24 cellular contexts compared by ENCODE assay signal in the genomic region with DNA sequence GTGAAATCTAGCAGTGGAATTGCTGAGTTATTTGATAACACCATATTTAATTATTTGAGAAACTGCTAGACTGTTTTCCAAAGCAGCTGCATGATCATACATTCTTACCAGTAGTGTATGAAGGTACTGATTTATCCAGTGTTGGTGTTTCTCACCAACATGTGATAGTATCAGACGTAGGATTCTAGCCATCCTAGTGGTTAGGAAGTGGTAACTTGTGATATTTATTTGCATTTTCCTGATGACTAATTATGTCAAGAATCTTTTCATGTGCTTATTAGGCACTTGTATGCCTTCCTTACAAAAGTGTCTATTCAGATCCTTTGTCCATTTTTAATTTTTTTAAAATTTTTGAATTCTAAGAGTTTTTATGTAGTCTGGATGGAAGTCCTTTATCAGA. TPM values are rescaled to one million over a fixed set of nuclear protein-coding genes. Genes with fewer than 3 reads are reported as not detected.
"Had no signal": no experiment of that assay in that cellular context is flagged by ENCODE, and none has a peak within 500 bp of the region (broad histone marks: within the 10 kb centered on the region; RNA-seq: fewer than 3 reads in every experiment).

No MANE protein-coding gene starts in this region.

- H3K9me3 ChIP-seq: gastroesophageal sphincter, heart left ventricle, lower lobe of right lung, upper lobe of left lung had no signal

- H2AFZ ChIP-seq: neural progenitor cell had no signal

- H3K4me2 ChIP-seq: neural progenitor cell had no signal

- H3K4me1 ChIP-seq: gastroesophageal sphincter, heart left ventricle, lower lobe of right lung, neural progenitor cell, upper lobe of left lung had no signal

- H3K4me3 ChIP-seq: adrenal gland, gastroesophageal sphincter, heart left ventricle, lower lobe of right lung, neural progenitor cell, upper lobe of left lung had no signal

- H3K36me3 ChIP-seq: adrenal gland, gastroesophageal sphincter, heart left ventricle, lower lobe of right lung, neural progenitor cell, upper lobe of left lung had no signal

- DNase-seq: activated B cell treated with CpG ODN at 0.5 μM for 24 hours; activated CD4-positive, alpha-beta T cell treated with anti-CD3 and anti-CD28 coated beads for 36 hours; activated CD4-positive, alpha-beta T cell treated with anti-CD3 and anti-CD28 coated beads, Interleukin-2, amount 50 U/mL, for 4 hours; activated CD8-positive, alpha-beta memory T cell treated with anti-CD3 and anti-CD28 coated beads for 24 hours; activated CD8-positive, alpha-beta memory T cell treated with anti-CD3 and anti-CD28 coated beads, Interleukin-2, amount 50 U/mL, for 4 hours; activated naive CD4-positive, alpha-beta T cell; activated T-cell treated with anti-CD3 and anti-CD28 coated beads, Interleukin-2, amount 50 U/mL, for 24 hours; caudate nucleus; dermis blood vessel endothelial cell; effector CD8-positive, alpha-beta T cell; heart left ventricle; islet precursor cell; lower lobe of right lung; naive thymus-derived CD8-positive, alpha-beta T cell; posterior cingulate gyrus; retina; stimulated activated CD4-positive, alpha-beta T cell treated with anti-CD3 and anti-CD28 coated beads, Interleukin-4, amount 100 ng/mL, for 4 hours; stimulated activated naive CD8-positive, alpha-beta T cell treated with anti-CD3 and anti-CD28 coated beads, Interleukin-15, Interleukin-2, amounts not matched to agents 100 U/mL and 50 U/mL, for 24 hours; upper lobe of left lung had no signal

- H3K9ac ChIP-seq: neural progenitor cell had no signal

- ATAC-seq: activated CD4-positive, alpha-beta T cell treated with anti-CD3 and anti-CD28 coated beads for 36 hours; activated T-helper 17 cell treated with anti-CD3 and anti-CD28 coated beads, Interleukin-2, amount 50 U/mL, for 72 hours; gastroesophageal sphincter; heart left ventricle; left lobe of liver; lower lobe of right lung; naive thymus-derived CD8-positive, alpha-beta T cell; stimulated activated naive CD8-positive, alpha-beta T cell treated with anti-CD3 and anti-CD28 coated beads, Interleukin-15, Interleukin-2, amounts not matched to agents 100 U/mL and 50 U/mL, for 24 hours had no signal

- H3K27me3 ChIP-seq: adrenal gland, gastroesophageal sphincter, heart left ventricle, neural progenitor cell, upper lobe of left lung had no signal

- H3K27ac ChIP-seq: adrenal gland, gastroesophageal sphincter, heart left ventricle, lower lobe of right lung, neural progenitor cell, upper lobe of left lung had no signal

RNA-seq across cellular contexts. Expression of a gene that starts 54.2 kb away (rescaled TPM):
- total RNA-seq: activated CD4-positive, alpha-beta T cell treated with anti-CD3 and anti-CD28 coated beads for 36 hours; activated T-helper 17 cell treated with anti-CD3 and anti-CD28 coated beads, Interleukin-2, amount 50 U/mL, for 72 hours had no signal
